Comparison of ENCODE assay signal across 8 cellular contexts in the genomic region with DNA sequence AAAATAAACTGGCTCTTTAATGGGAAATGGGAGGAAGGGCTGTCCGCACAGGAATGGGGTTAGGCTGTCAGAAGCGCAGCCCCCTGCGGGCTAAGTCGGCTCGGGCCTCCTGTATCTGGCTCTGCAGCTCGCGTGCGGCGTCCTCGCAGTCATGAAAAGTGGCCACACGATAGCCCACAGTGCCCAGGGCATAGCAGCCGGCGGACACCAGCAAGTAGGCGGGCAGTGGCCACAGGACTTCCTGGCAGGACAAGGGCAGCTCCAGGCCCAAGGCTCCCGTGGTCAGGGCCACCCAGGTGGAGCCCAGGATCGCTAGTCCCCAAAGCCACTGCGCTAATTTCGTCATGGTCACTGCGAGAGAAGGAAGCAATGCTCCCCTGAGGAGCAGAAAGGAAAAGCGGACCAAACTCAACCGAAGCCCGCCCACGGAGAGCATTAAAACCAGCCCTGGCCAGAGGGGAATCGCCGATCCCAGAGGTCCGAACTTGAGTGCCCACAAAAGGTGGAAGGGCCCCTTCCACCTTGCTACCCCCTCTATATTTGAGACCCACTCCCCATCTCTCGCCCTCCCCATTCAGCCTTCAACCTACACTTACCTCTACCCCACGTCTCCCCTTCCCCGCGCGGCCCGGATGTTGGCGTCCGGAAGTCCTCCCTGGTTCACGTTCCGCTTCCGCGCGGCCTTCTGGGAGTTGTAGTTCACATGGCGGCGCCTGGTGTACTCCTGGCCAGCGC. TPM values are rescaled to one million over a fixed set of nuclear protein-coding genes. Genes with fewer than 3 reads are reported as not detected.
DNase-seq lines count a peak whose midpoint lies in the region; ATAC-seq and TF ChIP-seq lines count a peak whose summit lies in the region.

A gene with protein sequence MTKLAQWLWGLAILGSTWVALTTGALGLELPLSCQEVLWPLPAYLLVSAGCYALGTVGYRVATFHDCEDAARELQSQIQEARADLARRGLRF (minus strand): TSS at position 637 of the 735 bp plus-strand sequence. CDS start 291 bp downstream, at position 346.

- peak within 1 kb of the TSS; percentile 49 for H3K27ac ChIP-seq in trophoblast cell (ENCODE audit: low read depth, low read length)
- peak within 1 kb of the TSS; percentile 80 to 95 (median 86) for H3K27ac ChIP-seq in tibial nerve

- ATAC-seq in HG02571 (IDR thresholded peaks at IDR 0.05; ENCODE audit: unreplicated experiment) = peak; percentile 41
- peak; percentile 77 for ATAC-seq in Right ventricle myocardium superior (ENCODE audit: poor library complexity)

- H3K27me3 ChIP-seq in trophoblast cell (ENCODE audit: insufficient read depth, low read length) (no peaks in the 10 kb centered on the region), tibial nerve (no peaks in the 10 kb centered on the region)

- peak within 1 kb of the TSS; percentile 95 for H2AK5ac ChIP-seq in trophoblast cell (ENCODE audit: low read length)

- TF ChIP-seq POLR2A in tibial nerve (IDR thresholded peaks at IDR 0.05) = peak; percentile 54 to 79

- H3K4me2 ChIP-seq in trophoblast cell (ENCODE audit: low read length) = peak within 1 kb of the TSS; percentile 96

- peak within 1 kb of the TSS; percentile 48 for H3K14ac ChIP-seq in trophoblast cell (ENCODE audit: low read length)

- H2BK120ac ChIP-seq in trophoblast cell (ENCODE audit: insufficient read depth, low read length, poor library complexity) = peak within 1 kb of the TSS; percentile 74

- peak within 1 kb of the TSS; percentile 46 for H2BK5ac ChIP-seq in trophoblast cell (ENCODE audit: low read depth, low read length, poor library complexity)

- H3K9me3 ChIP-seq in trophoblast cell (ENCODE audit: insufficient read depth, low read depth, low read length) (no peaks in the 10 kb centered on the region), tibial nerve (no peaks in the 10 kb centered on the region)

- H3K79me1 ChIP-seq in trophoblast cell (ENCODE audit: low read length) = peaks cover 20% of the 10 kb centered on the region

- peak within 1 kb of the TSS; percentile 84 for H3K9ac ChIP-seq in trophoblast cell (ENCODE audit: low read length)

- peak within 1 kb of the TSS; percentile 85 for H3K4ac ChIP-seq in trophoblast cell (ENCODE audit: low read depth, low read length)

- TF ChIP-seq CTCF in tibial nerve (IDR thresholded peaks at IDR 0.05) = peak in 2 of 5 experiments; percentile 15 to 29

- no peak within 1 kb of the TSS for H3K23ac ChIP-seq in trophoblast cell (ENCODE audit: low read length)

- peak within 1 kb of the TSS; percentile 86 for H4K91ac ChIP-seq in trophoblast cell (ENCODE audit: low read depth, low read length)

- peak; percentile 66 for DNase-seq in GDM1 (lab: John Stamatoyannopoulos, UW)
- peak; percentile 67 for DNase-seq in NCI-H128 (lab: John Stamatoyannopoulos, UW; ENCODE audit: unreplicated experiment)
- DNase-seq in T follicular helper cell (ENCODE audit: low read depth) = peak; percentile 86
- peak; percentile 84 for DNase-seq in activated naive CD8-positive, alpha-beta T cell treated with anti-CD3 and anti-CD28 coated beads, Interleukin-2, amount 50 U/mL, for 16 hours (ENCODE audit: low read depth, low spot score)
- DNase-seq in Right ventricle myocardium superior = peak; percentile 95
- DNase-seq in trophoblast cell = peak; percentile 70 to 86
- DNase-seq in tibial nerve (ENCODE audit: low spot score in 2 of 2) = peak; percentile 82 to 90

- peaks cover 7 to 10% of the 10 kb centered on the region in 2 experiments for H3K4me1 ChIP-seq in trophoblast cell (ENCODE audit: control insufficient read depth in 1 of 2, insufficient read depth in 2 of 2, low read length in 2 of 2)
- H3K4me1 ChIP-seq in tibial nerve = peaks cover 0 to 44% (median 14%) of the 10 kb centered on the region in 4 donors

- H2AFZ ChIP-seq in trophoblast cell (ENCODE audit: insufficient read depth, low read length, poor library complexity) = peak within 1 kb of the TSS; percentile 96

- no peak within 1 kb of the TSS for H2BK12ac ChIP-seq in trophoblast cell (ENCODE audit: low read length)

- H3K4me3 ChIP-seq in trophoblast cell (ENCODE audit: low read depth, low read length) = peak within 1 kb of the TSS; percentile 77
- peak within 1 kb of the TSS; percentile 59 to 82 (median 70) for H3K4me3 ChIP-seq in tibial nerve

- H3K18ac ChIP-seq in trophoblast cell (ENCODE audit: low read length) = peak within 1 kb of the TSS; percentile 51

- H3K36me3 ChIP-seq in trophoblast cell (ENCODE audit: control insufficient read depth in 1 of 2, insufficient read depth in 2 of 2, low read length in 2 of 2) (peaks cover 8 to 10% of the 10 kb centered on the region in 2 experiments), tibial nerve (peaks cover 0 to 4% (median 0%) of the 10 kb centered on the region in 3 donors)

- peak; percentile 76 to 95 for TF ChIP-seq EP300 in tibial nerve (IDR thresholded peaks at IDR 0.05)

- no CpG with 5 or more reads among the region's 42 CpGs for WGBS in trophoblast cell (ENCODE audit: extremely low coverage, insufficient coverage, insufficient read length)
- WGBS in tibial nerve, 2 donors = 1 to 2% methylated on average over 29 to 37 of the region's 42 CpGs

- peaks cover 14% of the 10 kb centered on the region for H3K79me2 ChIP-seq in trophoblast cell (ENCODE audit: control insufficient read depth, insufficient read depth, low read length, poor library complexity)

- H4K12ac ChIP-seq in trophoblast cell (ENCODE audit: low read depth, low read length) = peak within 1 kb of the TSS; percentile 84

- H4K8ac ChIP-seq in trophoblast cell (ENCODE audit: low read depth, low read length) = peak within 1 kb of the TSS; percentile 91

- intact Hi-C loops in Right ventricle myocardium superior (cut with DNase I) = no loop called here

RNA-seq across cellular contexts. Expression of the gene that starts here (rescaled TPM):
- total RNA-seq in Right ventricle myocardium superior = 49.4 TPM
- 143 and 148 TPM in 2 replicates for polyA plus RNA-seq in trophoblast cell (2013)
- 100 to 1,000 TPM in 2 of 4 donors, 10 to 100 TPM in 2; 74.7 to 115 (median 95.6) TPM for total RNA-seq in tibial nerve

Comparison
In these comparisons a context has a peak if more than half of its experiments do, and no peak if none do; other contexts are left out.
1. Peak in every context shown above with its lines: DNase-seq, ATAC-seq, H3K4me3 ChIP-seq and H3K27ac ChIP-seq.